In genomic region chr11:811446-812245, GRCh38 we compare ENCODE assay signal across 11 cellular contexts. TPM values are rescaled to one million over a fixed set of nuclear protein-coding genes. Genes with fewer than 3 reads are reported as not detected.
DNase-seq lines count a peak whose midpoint lies in the region; ATAC-seq, FAIRE-seq and TF ChIP-seq lines count a peak whose summit lies in the region.
"Had no signal": no experiment of that assay in that cellular context is flagged by ENCODE, and none has a peak within 500 bp of the region (broad histone marks: within the 10 kb centered on the region; RNA-seq: fewer than 3 reads in every experiment).

No MANE protein-coding gene starts in this region.

- no peaks in the 10 kb centered on the region for H3K27me3 Mint-ChIP-seq in CD4-positive, alpha-beta memory T cell

- peaks cover 26% of the 10 kb centered on the region for H3K4me1 ChIP-seq in CD4-positive, alpha-beta memory T cell (ENCODE audit: insufficient read depth, low read length)
- H3K4me1 ChIP-seq in K562 (replicated peaks in 1 of 2; ENCODE audit: control insufficient read depth in 2 of 2, insufficient read depth in 2 of 2, low read length in 2 of 2) (peaks cover 17 to 52% of the 10 kb centered on the region in 2 experiments; a peak in 4 of 5 replicates), mucosa of rectum (ENCODE audit: control insufficient read depth in 2 of 2, insufficient read depth in 2 of 2, low read length in 2 of 2) (peaks cover 25% of the 10 kb centered on the region in 2 donors)

- peak overlapping the region; percentile 57 to 99 (median 87) for H3K27ac Mint-ChIP-seq in CD4-positive, alpha-beta memory T cell

- BruUV-seq in K562 (replicated peaks; lab: Mats Ljungman, UMichigan): no TSS peak

- TF ChIP-seq EP300 in K562 (IDR thresholded peaks at IDR 0.05; ENCODE audit: low read length): no peak

- peaks cover 62% of the 10 kb centered on the region for H3K79me2 ChIP-seq in K562 (ENCODE audit: control insufficient read depth, insufficient read depth, low read length)

- ATAC-seq in K562: no peak
- no peak for ATAC-seq in GM21447 (IDR thresholded peaks at IDR 0.05; ENCODE audit: unreplicated experiment)
- ATAC-seq in HG02588 (IDR thresholded peaks at IDR 0.05; ENCODE audit: unreplicated experiment): no peak
- no peak for ATAC-seq in GM21526 (IDR thresholded peaks at IDR 0.05; ENCODE audit: low FRiP score, unreplicated experiment)
- ATAC-seq: pancreas had no signal

- CTCF ChIA-PET in CD4-positive, alpha-beta memory T cell (lab: Charles Lee; ENCODE audit: partially characterized antibody): no interaction called here
- CTCF ChIA-PET in K562 (lab: Yijun Ruan, JAX; ENCODE audit: low intra/inter-chr PET ratio): interaction anchor here (0.6 kb wide), 1 partner anchor 162 kb away, joined by 6 read pairs; no protein-coding TSS in a partner anchor

- H2AFZ ChIP-seq in K562 (ENCODE audit: low read depth, low read length): no peak overlapping the region

- peak overlapping the region; percentile 84 to 95 (median 89) for H3K4me3 Mint-ChIP-seq in CD4-positive, alpha-beta memory T cell

- H3K9me1 ChIP-seq in K562 (ENCODE audit: control insufficient read depth, insufficient read depth, low read length): peaks cover 3% of the 10 kb centered on the region

- peak; percentile 14; the same call in 1 of the 2 replicates for TF ChIP-seq POLR2A in K562 (conservative IDR thresholded peaks at IDR 0.05)

- no peaks in the 10 kb centered on the region for H3K9me3 ChIP-seq in CD4-positive, alpha-beta memory T cell (ENCODE audit: control insufficient read depth in 1 of 2, low read length in 2 of 2)
- no peaks in the 10 kb centered on the region for H3K9me3 ChIP-seq in K562 (replicated peaks; ENCODE audit: control insufficient read depth, insufficient read depth, low read depth, low read length)
- no peaks in the 10 kb centered on the region for H3K9me3 ChIP-seq in mucosa of rectum (ENCODE audit: control insufficient read depth in 2 of 2, low read length in 2 of 2)
- H3K9me3 ChIP-seq: adrenal gland, pancreas had no signal

- no peaks in the 10 kb centered on the region for H3K27me3 ChIP-seq in CD4-positive, alpha-beta memory T cell (ENCODE audit: insufficient read depth, low read length)
- H3K27me3 ChIP-seq in K562 (ENCODE audit: control insufficient read depth in 2 of 2, insufficient read depth in 2 of 2, low read length in 2 of 2) (no peaks in the 10 kb centered on the region), mucosa of rectum (ENCODE audit: control insufficient read depth in 2 of 2, insufficient read depth in 2 of 2, low read length in 2 of 2) (no peaks in the 10 kb centered on the region)
- H3K27me3 ChIP-seq: adrenal gland, pancreas had no signal

- peak overlapping the region; percentile 96 for H3K27ac ChIP-seq in CD4-positive, alpha-beta memory T cell (ENCODE audit: low read depth, low read length)
- H3K27ac ChIP-seq in K562 (ENCODE audit: extremely low read depth, low read depth, low read length) (peak overlapping the region; percentile 98), mucosa of rectum (ENCODE audit: low read depth in 2 of 2, low read length in 2 of 2) (no peak overlapping the region)
- H3K27ac ChIP-seq: pancreas had no signal

- peak in 1 of 2 experiments; percentile 9; a peak in 1 of 4 replicates for TF ChIP-seq RAD21 in K562 (CRISPR knock-in tag; conservative IDR thresholded peaks at IDR 0.05 in 1 of 2, IDR thresholded peaks at IDR 0.05 in 1 of 2)

- no peak overlapping the region for H3K4me3 ChIP-seq in CD4-positive, alpha-beta memory T cell (ENCODE audit: low read length in 2 of 2)
- peak overlapping the region; percentile 99 for H3K4me3 ChIP-seq in Jurkat, Clone E6-1 (ENCODE audit: low read length)
- peak overlapping the region; percentile 99 for H3K4me3 ChIP-seq in K562
- peak overlapping the region in 1 of 2 donors; percentile 94 for H3K4me3 ChIP-seq in mucosa of rectum (ENCODE audit: low read length in 2 of 2)

- peak overlapping the region; percentile 100 for H3K4me2 ChIP-seq in K562 (ENCODE audit: insufficient read depth, low read length)

- TF ChIP-seq CTCF in K562 (IDR thresholded peaks at IDR 0.05 in 2 of 3, conservative IDR thresholded peaks at IDR 0.05 in 1 of 3; ENCODE audit: insufficient read depth in 2 of 3, low read depth in 1 of 3, low read length in 3 of 3): peak; percentile 5 to 14 (median 7); a peak in 1 of 6 replicates

- intact Hi-C loops in CD4-positive, alpha-beta memory T cell (cut with micrococcal nuclease): no loop called here
- intact Hi-C loops in K562 (cut with micrococcal nuclease): no loop called here

- H3K9me3 Mint-ChIP-seq in CD4-positive, alpha-beta memory T cell: peaks cover 0 to 3% (median 0%) of the 10 kb centered on the region in 8 donors

- peaks cover 8 to 44% (median 27%) of the 10 kb centered on the region in 4 donors for H3K4me1 Mint-ChIP-seq in CD4-positive, alpha-beta memory T cell

- POLR2A ChIA-PET in CD4-positive, alpha-beta memory T cell (lab: Charles Lee; ENCODE audit: partially characterized antibody): interaction anchor here (1.0 to 4.7 kb wide), 3 partner anchors 9 to 29 kb away, joined by 3 to 109 read pairs (median 4); partner anchors contain the start of gene PNPLA2
- POLR2A ChIA-PET in K562 (lab: Yijun Ruan, JAX): interaction anchor here (0.7 to 2.5 kb wide), 11 partner anchors 8 to 235 kb away, joined by 3 to 12 read pairs (median 3); partner anchors contain the start of gene PNPLA2

- H3K9ac ChIP-seq in K562 (ENCODE audit: insufficient read depth in 1 of 2, low read depth in 2 of 2, low read length in 2 of 2): peak overlapping the region; percentile 94 to 98
- H3K9ac ChIP-seq in mucosa of rectum (ENCODE audit: low read depth in 1 of 2, low read length in 2 of 2): peak overlapping the region; percentile 97 to 100

- DNase-seq in CD4-positive, alpha-beta memory T cell: no peak
- DNase-seq in Jurkat, Clone E6-1 (ENCODE audit: low read depth, low spot score): no peak
- peak in 2 of 4 experiments; percentile 22 to 28 for DNase-seq in K562 (ENCODE audit: extremely low read depth in 1 of 4, low spot score in 3 of 4)
- no peak for DNase-seq in NCI-H524 (lab: John Stamatoyannopoulos, UW)

- in situ Hi-C loops in K562 (cut with MboI): no loop called here

- 36% methylated on average over 14 of the region's 14 CpGs for WGBS in K562 (ENCODE audit: insufficient coverage, low coverage, missing lambda C conversion rate)

- H3K36me3 ChIP-seq in CD4-positive, alpha-beta memory T cell (ENCODE audit: insufficient read depth, low read length): peaks cover 25% of the 10 kb centered on the region
- peaks cover 48% of the 10 kb centered on the region for H3K36me3 ChIP-seq in K562 (ENCODE audit: control insufficient read depth, insufficient read depth, low read length)
- peaks cover 16 to 30% of the 10 kb centered on the region in 2 donors for H3K36me3 ChIP-seq in mucosa of rectum (ENCODE audit: control insufficient read depth in 2 of 2, insufficient read depth in 2 of 2, low read length in 2 of 2)

- FAIRE-seq in K562 (lab: Jason Lieb, UNC): no peak
- FAIRE-seq: pancreas, urothelium cell line had no signal

- peaks cover 24% of the 10 kb centered on the region for H4K20me1 ChIP-seq in K562 (replicated peaks; ENCODE audit: control insufficient read depth, insufficient read depth, low read length)

- H3K36me3 Mint-ChIP-seq in CD4-positive, alpha-beta memory T cell: peaks cover 4 to 34% of the 10 kb centered on the region in 2 donors

RNA-seq across cellular contexts. Expression of gene RPLP2, which starts 1.9 kb away (rescaled TPM):
- 1,000 to 10,000 TPM; 4,870 to 5,155 TPM for total RNA-seq in CD4-positive, alpha-beta memory T cell
- 1,000 to 10,000 TPM; 1,822 to 3,757 TPM for polyA plus RNA-seq in CD4-positive, alpha-beta memory T cell
- polyA plus RNA-seq in Jurkat, Clone E6-1 (2012; ENCODE audit: insufficient read depth, insufficient read length): 2,039 TPM
- total RNA-seq in K562 (2011; cell fraction: chromatin; rRNA removed; ENCODE audit: low replicate concordance): 170 and 292 TPM in 2 replicates
- 396 and 422 TPM in 2 replicates for total RNA-seq in K562 (2011; cell fraction: nucleolus; rRNA removed)
- total RNA-seq in K562 (2011; cell fraction: nucleoplasm; rRNA removed): 508 and 986 TPM in 2 replicates
- 1,805 and 1,933 TPM in 2 replicates for total RNA-seq in K562 (2014; rRNA removed)
- total RNA-seq in K562 (2014; rRNA removed; fragmentation: Illumina TruSeq; extraction: Trizol): 1,134 and 1,237 TPM in 2 replicates
- 1,326 and 1,329 TPM in 2 replicates for total RNA-seq in K562 (2015; rRNA removed; fragmentation: Illumina TruSeq; extraction: Trizol)
- total RNA-seq in K562 (2021): 3,807 and 3,932 TPM in 2 replicates
- 687 and 817 TPM in 2 replicates for polyA plus RNA-seq in K562 (2011; rRNA removed)
- polyA plus RNA-seq in K562 (2011; cell fraction: cytosol; rRNA removed): 1,159 and 2,082 TPM in 2 replicates
- 711 and 782 TPM in 2 replicates for polyA plus RNA-seq in K562 (2011; cell fraction: nucleus; rRNA removed)
- 2,625 and 2,975 TPM in 2 replicates for polyA plus RNA-seq in K562 (2012)
- polyA plus RNA-seq in K562 (2014; fragmentation: Illumina TruSeq; extraction: Trizol): 528 and 867 TPM in 2 replicates
- 1,000 to 10,000 TPM; 1,853 to 1,893 TPM for polyA plus RNA-seq in K562 (2014; fragmentation: Nextera tagmentation; extraction: Ambion mirVana)
- 1,548 and 1,633 TPM in 2 replicates for polyA plus RNA-seq in K562 (2014; rRNA removed)
- 836 and 845 TPM in 2 replicates for polyA minus RNA-seq in K562 (2011; rRNA and poly(A)+ RNA removed)
- 1,403 and 1,771 TPM in 2 replicates for polyA minus RNA-seq in K562 (2011; cell fraction: cytosol; rRNA and poly(A)+ RNA removed)
- polyA minus RNA-seq in K562 (2011; cell fraction: nucleus; rRNA and poly(A)+ RNA removed): 148 and 275 TPM in 2 replicates

RNA-seq across cellular contexts. Expression of gene PIDD1, which starts 6.6 kb away (rescaled TPM):
- total RNA-seq in CD4-positive, alpha-beta memory T cell: 10 to 100 TPM; 32.5 to 34.8 TPM
- polyA plus RNA-seq in CD4-positive, alpha-beta memory T cell: 1 to 10 TPM; 7.0 to 7.8 TPM
- polyA plus RNA-seq in Jurkat, Clone E6-1 (2012; ENCODE audit: insufficient read depth, insufficient read length): 26.8 TPM
- 31.9 and 139 TPM in 2 replicates for total RNA-seq in K562 (2011; cell fraction: chromatin; rRNA removed; ENCODE audit: low replicate concordance)
- total RNA-seq in K562 (2011; cell fraction: nucleolus; rRNA removed): 157 and 166 TPM in 2 replicates
- 58.5 and 69.8 TPM in 2 replicates for total RNA-seq in K562 (2011; cell fraction: nucleoplasm; rRNA removed)
- total RNA-seq in K562 (2014; rRNA removed): 13.2 and 18.7 TPM in 2 replicates
- 0.95 and 1.0 TPM in 2 replicates for total RNA-seq in K562 (2014; rRNA removed; fragmentation: Illumina TruSeq; extraction: Trizol)
- total RNA-seq in K562 (2015; rRNA removed; fragmentation: Illumina TruSeq; extraction: Trizol): 7.3 and 7.6 TPM in 2 replicates
- total RNA-seq in K562 (2021): 31.3 and 32.1 TPM in 2 replicates
- polyA plus RNA-seq in K562 (2011; rRNA removed): 8.5 and 20.7 TPM in 2 replicates
- 13.4 and 29.0 TPM in 2 replicates for polyA plus RNA-seq in K562 (2011; cell fraction: cytosol; rRNA removed)
- polyA plus RNA-seq in K562 (2011; cell fraction: nucleus; rRNA removed): 284 and 380 TPM in 2 replicates
- polyA plus RNA-seq in K562 (2012): 20.6 and 37.0 TPM in 2 replicates
- polyA plus RNA-seq in K562 (2014; fragmentation: Illumina TruSeq; extraction: Trizol): 3.0 and 11.1 TPM in 2 replicates
- under 1 TPM; 0.32 to 0.36 TPM for polyA plus RNA-seq in K562 (2014; fragmentation: Nextera tagmentation; extraction: Ambion mirVana)
- polyA plus RNA-seq in K562 (2014; rRNA removed): 47.5 and 52.7 TPM in 2 replicates
- polyA minus RNA-seq in K562 (2011; rRNA and poly(A)+ RNA removed): 2.6 and 3.2 TPM in 2 replicates
- polyA minus RNA-seq in K562 (2011; cell fraction: cytosol; rRNA and poly(A)+ RNA removed): 11.4 and 11.9 TPM in 2 replicates
- polyA minus RNA-seq in K562 (2011; cell fraction: nucleus; rRNA and poly(A)+ RNA removed): 53.5 and 55.9 TPM in 2 replicates

RNA-seq across cellular contexts. Expression of gene PNPLA2, which starts 7.1 kb away (rescaled TPM):
- 100 to 1,000 TPM; 200 to 201 TPM for total RNA-seq in CD4-positive, alpha-beta memory T cell
- polyA plus RNA-seq in CD4-positive, alpha-beta memory T cell: 10 to 100 TPM; 12.2 to 35.2 TPM
- polyA plus RNA-seq in Jurkat, Clone E6-1 (2012; ENCODE audit: insufficient read depth, insufficient read length): 62.6 TPM
- total RNA-seq in K562 (2011; cell fraction: chromatin; rRNA removed; ENCODE audit: low replicate concordance): 83.1 and 391 TPM in 2 replicates
- 282 and 286 TPM in 2 replicates for total RNA-seq in K562 (2011; cell fraction: nucleolus; rRNA removed)
- 136 and 157 TPM in 2 replicates for total RNA-seq in K562 (2011; cell fraction: nucleoplasm; rRNA removed)
- total RNA-seq in K562 (2014; rRNA removed) (22.2 and 32.0 TPM in 2 replicates), K562 (2014; rRNA removed; fragmentation: Illumina TruSeq; extraction: Trizol) (3.6 and 5.0 TPM in 2 replicates), K562 (2015; rRNA removed; fragmentation: Illumina TruSeq; extraction: Trizol) (8.4 and 9.0 TPM in 2 replicates), K562 (2021) (87.1 and 87.5 TPM in 2 replicates)
- polyA plus RNA-seq in K562 (2011; rRNA removed) (6.9 and 29.3 TPM in 2 replicates), K562 (2014; fragmentation: Illumina TruSeq; extraction: Trizol) (21.4 and 37.1 TPM in 2 replicates), K562 (2014; fragmentation: Nextera tagmentation; extraction: Ambion mirVana) (under 1 TPM; 0.39 TPM), K562 (2014; rRNA removed) (36.4 and 49.4 TPM in 2 replicates)
- polyA plus RNA-seq in K562 (2011; cell fraction: cytosol; rRNA removed): 10.0 and 17.9 TPM in 2 replicates
- 266 and 420 TPM in 2 replicates for polyA plus RNA-seq in K562 (2011; cell fraction: nucleus; rRNA removed)
- polyA plus RNA-seq in K562 (2012): 39.2 and 88.0 TPM in 2 replicates
- 9.2 and 12.6 TPM in 2 replicates for polyA minus RNA-seq in K562 (2011; rRNA and poly(A)+ RNA removed)
- polyA minus RNA-seq in K562 (2011; cell fraction: cytosol; rRNA and poly(A)+ RNA removed): 26.3 TPM in 2 replicates
- polyA minus RNA-seq in K562 (2011; cell fraction: nucleus; rRNA and poly(A)+ RNA removed): 88.9 and 90.9 TPM in 2 replicates

RNA-seq across cellular contexts. Expression of gene SLC25A22, which starts 13.6 kb away (rescaled TPM):
- 10 to 100 TPM; 24.0 to 24.1 TPM for total RNA-seq in CD4-positive, alpha-beta memory T cell
- polyA plus RNA-seq in CD4-positive, alpha-beta memory T cell: 10 to 100 TPM in 1 of 2 donors, 1 to 10 TPM in 1; 9.4 to 13.5 TPM
- 27.1 TPM for polyA plus RNA-seq in Jurkat, Clone E6-1 (2012; ENCODE audit: insufficient read depth, insufficient read length)
- 18.6 and 84.0 TPM in 2 replicates for total RNA-seq in K562 (2011; cell fraction: chromatin; rRNA removed; ENCODE audit: low replicate concordance)
- 75.0 and 76.5 TPM in 2 replicates for total RNA-seq in K562 (2011; cell fraction: nucleolus; rRNA removed)
- 35.6 and 39.5 TPM in 2 replicates for total RNA-seq in K562 (2011; cell fraction: nucleoplasm; rRNA removed)
- total RNA-seq in K562 (2014; rRNA removed) (17.0 and 21.5 TPM in 2 replicates), K562 (2014; rRNA removed; fragmentation: Illumina TruSeq; extraction: Trizol) (2.5 and 3.0 TPM in 2 replicates), K562 (2015; rRNA removed; fragmentation: Illumina TruSeq; extraction: Trizol) (11.4 and 11.8 TPM in 2 replicates), K562 (2021) (54.7 and 55.4 TPM in 2 replicates)
- polyA plus RNA-seq in K562 (2011; rRNA removed) (9.3 and 32.2 TPM in 2 replicates), K562 (2014; fragmentation: Illumina TruSeq; extraction: Trizol) (15.0 and 37.3 TPM in 2 replicates), K562 (2014; fragmentation: Nextera tagmentation; extraction: Ambion mirVana) (under 1 TPM; 0.41 to 0.44 TPM), K562 (2014; rRNA removed) (30.0 and 32.8 TPM in 2 replicates)
- 10.7 and 26.2 TPM in 2 replicates for polyA plus RNA-seq in K562 (2011; cell fraction: cytosol; rRNA removed)
- polyA plus RNA-seq in K562 (2011; cell fraction: nucleus; rRNA removed): 46.7 and 86.6 TPM in 2 replicates
- polyA plus RNA-seq in K562 (2012): 25.7 and 28.8 TPM in 2 replicates
- 6.1 and 7.3 TPM in 2 replicates for polyA minus RNA-seq in K562 (2011; rRNA and poly(A)+ RNA removed)
- polyA minus RNA-seq in K562 (2011; cell fraction: cytosol; rRNA and poly(A)+ RNA removed): 19.8 and 31.9 TPM in 2 replicates
- 14.7 and 16.0 TPM in 2 replicates for polyA minus RNA-seq in K562 (2011; cell fraction: nucleus; rRNA and poly(A)+ RNA removed)

RNA-seq across cellular contexts. Expression of gene CRACR2B, which starts 16.1 kb away (rescaled TPM):
- total RNA-seq in CD4-positive, alpha-beta memory T cell: under 1 TPM in 1 of 2 experiments, not detected in 1; 0.55 TPM
- not detected for polyA plus RNA-seq in CD4-positive, alpha-beta memory T cell
- polyA plus RNA-seq in Jurkat, Clone E6-1 (2012; ENCODE audit: insufficient read depth, insufficient read length): 6.5 TPM
- 32.8 and 134 TPM in 2 replicates for total RNA-seq in K562 (2011; cell fraction: chromatin; rRNA removed; ENCODE audit: low replicate concordance)
- 116 and 120 TPM in 2 replicates for total RNA-seq in K562 (2011; cell fraction: nucleolus; rRNA removed)
- total RNA-seq in K562 (2011; cell fraction: nucleoplasm; rRNA removed): 53.6 and 58.1 TPM in 2 replicates
- total RNA-seq in K562 (2014; rRNA removed): 19.7 and 21.9 TPM in 2 replicates
- 0.86 and 2.3 TPM in 2 replicates for total RNA-seq in K562 (2014; rRNA removed; fragmentation: Illumina TruSeq; extraction: Trizol)
- 5.8 and 6.0 TPM in 2 replicates for total RNA-seq in K562 (2015; rRNA removed; fragmentation: Illumina TruSeq; extraction: Trizol)
- total RNA-seq in K562 (2021): 29.0 and 35.7 TPM in 2 replicates
- polyA plus RNA-seq in K562 (2011; rRNA removed): 5.7 and 15.1 TPM in 2 replicates
- 5.8 and 17.5 TPM in 2 replicates for polyA plus RNA-seq in K562 (2011; cell fraction: cytosol; rRNA removed)
- 229 and 325 TPM in 2 replicates for polyA plus RNA-seq in K562 (2011; cell fraction: nucleus; rRNA removed)
- polyA plus RNA-seq in K562 (2012): 22.7 and 54.8 TPM in 2 replicates
- 7.2 and 13.1 TPM in 2 replicates for polyA plus RNA-seq in K562 (2014; fragmentation: Illumina TruSeq; extraction: Trizol)
- polyA plus RNA-seq in K562 (2014; fragmentation: Nextera tagmentation; extraction: Ambion mirVana): under 1 TPM; 0.10 to 0.13 TPM
- polyA plus RNA-seq in K562 (2014; rRNA removed): 40.7 and 51.0 TPM in 2 replicates
- 0.84 and 1.6 TPM in 2 replicates for polyA minus RNA-seq in K562 (2011; rRNA and poly(A)+ RNA removed)
- 5.2 and 6.3 TPM in 2 replicates for polyA minus RNA-seq in K562 (2011; cell fraction: cytosol; rRNA and poly(A)+ RNA removed)
- 24.2 and 30.4 TPM in 2 replicates for polyA minus RNA-seq in K562 (2011; cell fraction: nucleus; rRNA and poly(A)+ RNA removed)

Comparison
In these comparisons a context has a peak if more than half of its experiments do, and no peak if none do; other contexts are left out.
1. H3K27ac ChIP-seq: peak in CD4-positive, alpha-beta memory T cell (single experiment) and K562 (single experiment); none in mucosa of rectum (0 of 2).
2. H3K4me3 ChIP-seq: peak in Jurkat, Clone E6-1 (single experiment) and K562 (single experiment); none in CD4-positive, alpha-beta memory T cell (0 of 2).